In genomic region chr20:31811796-31812728, GRCh38 we compare ENCODE assay signal across 1 cellular context.
TF ChIP-seq lines count a peak whose summit lies in the region.

No MANE protein-coding gene starts in this region.

TF ChIP-seq in K562, 482 proteins besides CTCF, POLR2A, EP300 and RAD21 (continues in another document):
- TF ChIP-seq ZEB2 (IDR thresholded peaks at IDR 0.05) (no peak), ARID1B (IDR thresholded peaks at IDR 0.05) (peak; percentile 49; the same call in 1 of the 2 replicates), ESRRA (IDR thresholded peaks at IDR 0.05; ENCODE audit: borderline replicate concordance, low read depth) (peak; percentile 53; the same call in 1 of the 2 replicates), MEF2A (IDR thresholded peaks at IDR 0.05; ENCODE audit: control insufficient read depth, low read depth, low read length) (peak; percentile 88), ELF2 (CRISPR knock-in tag; IDR thresholded peaks at IDR 0.05) (no peak), TEAD2 (tag; IDR thresholded peaks at IDR 0.05) (no peak), IFI16 (CRISPR knock-in tag; IDR thresholded peaks at IDR 0.05) (no peak), TCF3 (CRISPR knock-in tag; IDR thresholded peaks at IDR 0.05) (peak; percentile 61), TEAD4 (IDR thresholded peaks at IDR 0.05; ENCODE audit: low read length) (peak; percentile 68; the same call in 1 of the 2 replicates), TEAD4 (CRISPR knock-in tag; IDR thresholded peaks at IDR 0.05; ENCODE audit: borderline replicate concordance) (no peak), ZBTB40 (IDR thresholded peaks at IDR 0.05) (no peak), ZBTB40 (CRISPR knock-in tag; IDR thresholded peaks at IDR 0.05) (no peak), AFF1 (IDR thresholded peaks at IDR 0.05; ENCODE audit: low read depth in 1 of 2, partially characterized antibody in 2 of 2) (peak in 1 of 2 experiments; percentile 24), BHLHE40 (IDR thresholded peaks at IDR 0.05; ENCODE audit: low read length) (peak; percentile 38; the same call in 1 of the 2 replicates), THRA (IDR thresholded peaks at IDR 0.05) (no peak), NBN (IDR thresholded peaks at IDR 0.05; ENCODE audit: low read depth) (0 out of 2 replicates have a peak, but pooled peaks have one; percentile 20), GATA2 (CRISPR knock-in tag; IDR thresholded peaks at IDR 0.05) (peak; percentile 31), FOXJ3 (CRISPR knock-in tag; IDR thresholded peaks at IDR 0.05) (no peak), POLR2AphosphoS2 (IDR thresholded peaks at IDR 0.05; ENCODE audit: low read length) (no peak), ZNF586 (CRISPR knock-in tag; conservative IDR thresholded peaks at IDR 0.05) (no peak), JUND (IDR thresholded peaks at IDR 0.05; ENCODE audit: borderline replicate concordance, low read depth, low read length) (peak; percentile 59; the same call in 1 of the 2 replicates), JUND (tag; IDR thresholded peaks at IDR 0.05; ENCODE audit: borderline replicate concordance, low read depth, low read length) (peak; percentile 68; the same call in 1 of the 3 replicates), CTBP1 (IDR thresholded peaks at IDR 0.05; ENCODE audit: borderline replicate concordance) (peak; percentile 64), ZBTB5 (IDR thresholded peaks at IDR 0.05) (no peak), FOSL1 (tag; conservative IDR thresholded peaks at IDR 0.05) (0 out of 2 replicates have a peak, but pooled peaks have one; percentile 29), MEF2D (tag; conservative IDR thresholded peaks at IDR 0.05; ENCODE audit: low read depth) (peak; percentile 87), ZNF584 (CRISPR knock-in tag; IDR thresholded peaks at IDR 0.05; ENCODE audit: low read depth) (0 out of 2 replicates have a peak, but pooled peaks have one; percentile 52), GABPB1 (CRISPR knock-in tag; IDR thresholded peaks at IDR 0.05) (0 out of 2 replicates have a peak, but pooled peaks have one; percentile 16), SOX6 (IDR thresholded peaks at IDR 0.05) (peak; percentile 38; the same call in 1 of the 2 replicates), HES1 (IDR thresholded peaks at IDR 0.05; ENCODE audit: low read depth) (peak; percentile 77), PHB (CRISPR knock-in tag; IDR thresholded peaks at IDR 0.05) (no peak), JUN (IDR thresholded peaks at IDR 0.05; ENCODE audit: borderline replicate concordance, low read depth, low read length) (peak; percentile 44), JUN (CRISPR knock-in tag; IDR thresholded peaks at IDR 0.05; ENCODE audit: borderline replicate concordance) (no peak), NR3C1 (CRISPR knock-in tag; IDR thresholded peaks at IDR 0.05) (no peak), CBFA2T3 (IDR thresholded peaks at IDR 0.05) (peak; percentile 64), PRDM10 (IDR thresholded peaks at IDR 0.05; ENCODE audit: partially characterized antibody) (no peak), ZNF165 (CRISPR knock-in tag; IDR thresholded peaks at IDR 0.05; ENCODE audit: borderline replicate concordance) (no peak), SETDB1 (IDR thresholded peaks at IDR 0.05; ENCODE audit: low read length) (no peak), NKRF (IDR thresholded peaks at IDR 0.05; ENCODE audit: borderline replicate concordance) (no peak)
